ENCODE assay signal across 6 cellular contexts in genomic region chr14:24366375-24366663, GRCh38. TPM values are rescaled to one million over a fixed set of nuclear protein-coding genes. Genes with fewer than 3 reads are reported as not detected.
A peak's percentile ranks its signal among the peaks of the same experiment; 100 is the strongest.
DNase-seq lines count a peak whose midpoint lies in the region; ATAC-seq and TF ChIP-seq lines count a peak whose summit lies in the region.

No MANE protein-coding gene starts in this region.

- 14 to 25% (median 22%) methylated on average over 12 of the region's 12 CpGs for WGBS in heart left ventricle, 4 donors
- WGBS in iPS DF 6.9 (ENCODE audit: insufficient coverage, insufficient read length), result no CpG with 5 or more reads among the region's 12 CpGs
- 5% methylated on average over 12 of the region's 12 CpGs for WGBS in urinary bladder

- intact Hi-C loops in heart left ventricle (cut with DNase I) (loop anchor here in 9 of 10 donors (1.0 to 5.0 kb wide), 10 partner anchors 32 to 66 kb away; partner anchors contain the start of genes ADCY4 (in 4 of the 9), NYNRIN (in 2 of the 9), CBLN3 (in 1 of the 9) and KHNYN (in 1 of the 9)), Right ventricle myocardium inferior (cut with DNase I) (loop anchor here (1.0 to 2.0 kb wide), 2 partner anchors 32 to 65 kb away; partner anchors contain the start of gene ADCY4)

- peaks cover 0 to 42% (median 20%) of the 10 kb centered on the region in 12 donors for H3K4me1 ChIP-seq in heart left ventricle
- peaks cover 2% of the 10 kb centered on the region; the same call in 1 of the 2 replicates for H3K4me1 ChIP-seq in iPS DF 6.9 (ENCODE audit: control insufficient read depth, insufficient read depth, low read length)
- no peaks in the 10 kb centered on the region for H3K4me1 ChIP-seq in urinary bladder (ENCODE audit: insufficient read depth)

- no peaks in the 10 kb centered on the region for H3K36me3 ChIP-seq in heart left ventricle
- H3K36me3 ChIP-seq in iPS DF 6.9 (ENCODE audit: control insufficient read depth, insufficient read depth, low read length), result no peaks in the 10 kb centered on the region
- H3K36me3 ChIP-seq in urinary bladder (ENCODE audit: insufficient read depth), result no peaks in the 10 kb centered on the region

- no peak for DNase-seq in heart left ventricle
- no peak for DNase-seq in Right ventricle myocardium inferior (ENCODE audit: missing footprints)
- no peak for DNase-seq in iPS DF 6.9 (ENCODE audit: low read depth, low spot score)

- ATAC-seq in heart left ventricle (no peak), Right ventricle myocardium inferior (no peak), GM19035 (IDR thresholded peaks at IDR 0.05; ENCODE audit: unreplicated experiment) (no peak), GM21825 (IDR thresholded peaks at IDR 0.05; ENCODE audit: unreplicated experiment) (no peak)

- H3K4me3 ChIP-seq in heart left ventricle, result peak overlapping the region; percentile 21 to 81 (median 57)
- peak overlapping the region; percentile 31; the same call in 1 of the 2 replicates for H3K4me3 ChIP-seq in iPS DF 6.9 (ENCODE audit: low read length)
- peak overlapping the region; percentile 23 for H3K4me3 ChIP-seq in urinary bladder (ENCODE audit: low read depth, low read length)

- no peak for TF ChIP-seq CTCF in heart left ventricle (IDR thresholded peaks at IDR 0.05)

- H3K9me3 ChIP-seq in heart left ventricle, result no peaks in the 10 kb centered on the region
- no peaks in the 10 kb centered on the region for H3K9me3 ChIP-seq in iPS DF 6.9 (ENCODE audit: control insufficient read depth, insufficient read depth, low read length)

- no peak for TF ChIP-seq POLR2A in heart left ventricle (IDR thresholded peaks at IDR 0.05)

- H3K27me3 ChIP-seq in heart left ventricle, result peaks cover 0 to 37% (median 6%) of the 10 kb centered on the region in 9 donors
- H3K27me3 ChIP-seq in iPS DF 6.9 (ENCODE audit: control insufficient read depth, insufficient read depth, low read length), result no peaks in the 10 kb centered on the region

- peak overlapping the region; percentile 77 to 99 (median 90) for H3K27ac ChIP-seq in heart left ventricle
- no peak overlapping the region for H3K27ac ChIP-seq in iPS DF 6.9 (ENCODE audit: low read length)
- peak overlapping the region; percentile 81 for H3K27ac ChIP-seq in urinary bladder (ENCODE audit: low read depth)

RNA-seq across cellular contexts. Expression of gene NFATC4, which starts 1.7 kb away (rescaled TPM):
- 10 to 100 TPM in 7 of 9 donors, 1 to 10 TPM in 2; 6.5 to 19.1 (median 11.7) TPM for total RNA-seq in heart left ventricle
- polyA plus RNA-seq in heart left ventricle, result 10 to 100 TPM; 12.5 to 23.0 TPM
- total RNA-seq in Right ventricle myocardium inferior, result 28.4 TPM
- 41.8 TPM for total RNA-seq in urinary bladder
- polyA plus RNA-seq in urinary bladder, result 136 TPM

RNA-seq across cellular contexts. Expression of gene RIPK3, which starts 26.5 kb away (rescaled TPM):
- total RNA-seq in heart left ventricle, result 10 to 100 TPM in 1 of 9 donors, 1 to 10 TPM in 6, under 1 TPM in 2; 0.75 to 10.5 (median 3.0) TPM
- polyA plus RNA-seq in heart left ventricle, result 1 to 10 TPM; 4.0 to 4.4 TPM
- 4.2 TPM for total RNA-seq in Right ventricle myocardium inferior
- 4.4 TPM for total RNA-seq in urinary bladder
- polyA plus RNA-seq in urinary bladder, result 7.8 TPM

RNA-seq across cellular contexts. Expression of gene ADCY4, which starts 31.4 kb away (rescaled TPM):
- total RNA-seq in heart left ventricle (10 to 100 TPM; 20.7 to 47.5 (median 27.5) TPM), Right ventricle myocardium inferior (27.3 TPM), urinary bladder (12.6 TPM)
- polyA plus RNA-seq in heart left ventricle (10 to 100 TPM; 21.9 to 40.4 TPM), urinary bladder (28.7 TPM)

RNA-seq across cellular contexts. Expression of gene NYNRIN, which starts 32.5 kb away (rescaled TPM):
- total RNA-seq in heart left ventricle (10 to 100 TPM in 1 of 9 donors, 1 to 10 TPM in 8; 3.7 to 10.0 (median 7.5) TPM), Right ventricle myocardium inferior (9.5 TPM), urinary bladder (35.4 TPM)
- polyA plus RNA-seq in heart left ventricle (1 to 10 TPM; 3.6 to 6.7 TPM), urinary bladder (13.5 TPM)

RNA-seq across cellular contexts. Expression of gene LTB4R, which starts 55.0 kb away (rescaled TPM):
- 1 to 10 TPM in 8 of 9 donors, under 1 TPM in 1; 0.92 to 8.8 (median 1.7) TPM for total RNA-seq in heart left ventricle
- polyA plus RNA-seq in heart left ventricle, result 1 to 10 TPM; 1.2 to 2.2 TPM
- total RNA-seq in Right ventricle myocardium inferior, result 2.1 TPM
- total RNA-seq in urinary bladder, result 2.3 TPM
- polyA plus RNA-seq in urinary bladder, result 6.0 TPM
